31 cellular contexts compared by ENCODE assay signal in the genomic region with DNA sequence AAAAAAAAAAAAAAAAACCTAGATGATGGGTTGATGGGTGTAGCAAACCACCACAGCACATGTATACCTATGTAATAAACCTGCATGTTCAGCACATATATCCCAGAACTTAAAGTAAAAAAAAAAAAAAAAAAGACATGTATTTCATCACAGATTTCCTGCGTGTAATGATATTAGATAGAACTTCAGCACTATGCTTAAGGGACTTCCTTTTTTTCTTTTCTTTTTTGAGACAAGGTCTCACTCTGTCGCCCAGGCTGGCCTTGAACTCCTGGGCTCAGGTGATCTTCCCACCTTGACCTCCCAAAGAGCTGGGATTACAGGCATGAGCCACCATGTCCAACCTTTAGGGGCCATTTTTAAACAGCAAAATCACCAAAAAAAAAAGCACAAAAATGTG. TPM values are rescaled to one million over a fixed set of nuclear protein-coding genes. Genes with fewer than 3 reads are reported as not detected.
"Had no signal": no experiment of that assay in that cellular context is flagged by ENCODE, and none has a peak within 500 bp of the region (broad histone marks: within the 10 kb centered on the region; RNA-seq: fewer than 3 reads in every experiment).

No MANE protein-coding gene starts in this region.

- H3K36me3 ChIP-seq: esophagus squamous epithelium, left ventricle myocardium inferior, lower lobe of right lung, prostate gland, right atrium auricular region, sigmoid colon, stomach, thyroid gland had no signal

- H3K27me3 ChIP-seq: esophagus squamous epithelium, right atrium auricular region, sigmoid colon, stomach, thyroid gland had no signal

- H3K9me3 Mint-ChIP-seq: effector memory CD8-positive, alpha-beta T cell; immature natural killer cell; stimulated activated effector memory CD8-positive, alpha-beta T cell treated with anti-CD3 and anti-CD28 coated beads, Interleukin-12 subunit alpha, Interleukin-12 subunit beta, amount 100 ng/mL, for 72 hours had no signal

- H3K27ac Mint-ChIP-seq: effector memory CD8-positive, alpha-beta T cell; nephron progenitor cell; stimulated activated effector memory CD8-positive, alpha-beta T cell treated with anti-CD3 and anti-CD28 coated beads, Interleukin-12 subunit alpha, Interleukin-12 subunit beta, amount 100 ng/mL, for 72 hours had no signal

- H3K4me1 ChIP-seq: esophagus squamous epithelium, left ventricle myocardium inferior, lower lobe of right lung, prostate gland, right atrium auricular region, sigmoid colon, stomach, thyroid gland had no signal

- H3K27me3 Mint-ChIP-seq: effector memory CD8-positive, alpha-beta T cell; naive thymus-derived CD8-positive, alpha-beta T cell had no signal

- ATAC-seq: effector memory CD8-positive, alpha-beta T cell; left colon; lower lobe of right lung; naive thymus-derived CD8-positive, alpha-beta T cell; stimulated activated effector memory CD8-positive, alpha-beta T cell treated with anti-CD3 and anti-CD28 coated beads, Interleukin-12 subunit alpha, Interleukin-12 subunit beta, amount 100 ng/mL, for 72 hours had no signal

- H3K4me1 Mint-ChIP-seq: immature natural killer cell; naive thymus-derived CD8-positive, alpha-beta T cell; nephron progenitor cell; stimulated activated effector memory CD8-positive, alpha-beta T cell treated with anti-CD3 and anti-CD28 coated beads, Interleukin-12 subunit alpha, Interleukin-12 subunit beta, amount 100 ng/mL, for 72 hours had no signal

- H3K4me3 Mint-ChIP-seq: effector memory CD8-positive, alpha-beta T cell; immature natural killer cell; naive thymus-derived CD8-positive, alpha-beta T cell; nephron progenitor cell; stimulated activated effector memory CD8-positive, alpha-beta T cell treated with anti-CD3 and anti-CD28 coated beads, Interleukin-12 subunit alpha, Interleukin-12 subunit beta, amount 100 ng/mL, for 72 hours had no signal

- H3K4me3 ChIP-seq: esophagus squamous epithelium, left ventricle myocardium inferior, lower lobe of right lung, prostate gland, right atrium auricular region, sigmoid colon, stomach, thyroid gland had no signal

- H3K9me3 ChIP-seq: prostate gland, thyroid gland had no signal

- H3K36me3 Mint-ChIP-seq: immature natural killer cell; stimulated activated effector memory CD8-positive, alpha-beta T cell treated with anti-CD3 and anti-CD28 coated beads, Interleukin-12 subunit alpha, Interleukin-12 subunit beta, amount 100 ng/mL, for 72 hours had no signal

- DNase-seq: cortex of kidney; effector memory CD8-positive, alpha-beta T cell; erythroblast; esophagus squamous epithelium; foreskin melanocyte; hypothalamus; immature natural killer cell; islet precursor cell; kidney glomerular epithelial cell; left colon; left ventricle myocardium inferior; lower lobe of right lung; naive thymus-derived CD8-positive, alpha-beta T cell; nephron progenitor cell; nucleus accumbens; sigmoid colon; stimulated activated CD4-positive, alpha-beta T cell treated with anti-CD3 and anti-CD28 coated beads, Interleukin-2, amount 100 ng/mL, for 24 hours; stimulated activated CD4-positive, alpha-beta T cell treated with anti-CD3 and anti-CD28 coated beads, Interleukin-4, amount 100 ng/mL, for 24 hours; stimulated activated naive CD4-positive, alpha-beta T cell treated with Interleukin-2 at 50 U/mL for 16 hours; stomach; thyroid gland; trophoblast cell had no signal

RNA-seq across cellular contexts. Expression of gene NEURL3, which starts 42.0 kb away (rescaled TPM):
- total RNA-seq: esophagus squamous epithelium, left ventricle myocardium inferior, mesenteric fat pad, myocyte, osteocyte, right atrium auricular region, skeletal muscle tissue, temporal lobe, urinary bladder had no signal
